9 cellular contexts compared by ENCODE assay signal in the genomic region with DNA sequence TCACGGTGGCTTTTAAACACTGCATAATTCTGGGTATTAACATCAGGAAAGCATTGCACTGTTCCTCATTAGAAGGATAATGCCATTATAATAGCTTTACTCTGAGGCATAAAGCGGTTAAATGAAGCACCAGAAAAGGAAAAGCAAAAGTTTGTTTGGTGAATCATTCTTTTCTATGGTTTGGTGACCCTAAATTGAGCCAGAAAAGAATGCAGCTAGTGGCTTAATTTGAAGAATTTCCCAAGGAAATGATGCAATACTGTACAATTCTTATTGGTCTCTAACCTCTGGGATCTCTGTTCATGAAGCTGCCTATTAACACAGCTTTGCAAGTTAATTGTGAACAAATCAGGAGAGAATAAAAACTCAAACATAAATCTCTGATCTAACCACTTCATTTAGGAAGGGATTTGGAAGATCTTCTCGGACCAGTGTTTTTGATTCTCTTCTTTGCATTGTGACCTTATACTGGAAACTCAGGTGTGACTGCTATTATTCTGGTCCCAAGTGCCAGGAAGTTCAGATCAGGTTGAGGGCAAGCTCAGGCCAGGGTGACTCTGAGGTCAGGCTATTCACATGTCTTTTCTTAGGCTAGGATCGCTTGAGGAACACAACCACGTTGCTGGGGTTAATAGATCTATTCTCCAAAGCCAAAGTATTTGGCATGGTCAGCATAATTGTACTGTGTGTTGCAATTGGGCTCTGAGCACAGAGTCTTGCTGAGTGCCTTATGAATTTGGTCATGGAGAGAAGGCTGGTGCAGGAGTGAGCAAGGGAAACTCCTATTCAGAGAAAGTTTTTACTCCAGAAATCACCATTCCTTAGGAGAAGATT. TPM values are rescaled to one million over a fixed set of nuclear protein-coding genes. Genes with fewer than 3 reads are reported as not detected.
DNase-seq lines count a peak whose midpoint lies in the region; ATAC-seq and TF ChIP-seq lines count a peak whose summit lies in the region.
"Had no signal": no experiment of that assay in that cellular context is flagged by ENCODE, and none has a peak within 500 bp of the region (broad histone marks: within the 10 kb centered on the region; RNA-seq: fewer than 3 reads in every experiment).

No MANE protein-coding gene starts in this region.

- H3K27ac Mint-ChIP-seq in CD4-positive, alpha-beta memory T cell: no peak overlapping the region
- H3K27ac Mint-ChIP-seq: memory B cell had no signal

- no peaks in the 10 kb centered on the region for H3K9me3 ChIP-seq in HUES48 (ENCODE audit: control insufficient read depth, insufficient read depth, low read length)
- no peaks in the 10 kb centered on the region for H3K9me3 ChIP-seq in CD4-positive, alpha-beta memory T cell (ENCODE audit: control insufficient read depth in 1 of 2, low read length in 2 of 2)

- H3K36me3 Mint-ChIP-seq in CD4-positive, alpha-beta memory T cell: no peaks in the 10 kb centered on the region
- H3K36me3 Mint-ChIP-seq: memory B cell had no signal

- TF ChIP-seq CTCF in astrocyte of the spinal cord (IDR thresholded peaks at IDR 0.05; ENCODE audit: low read depth, low read length): no peak

- H3K27ac ChIP-seq in HUES48 (ENCODE audit: low read depth, low read length): peak overlapping the region; percentile 8
- no peak overlapping the region for H3K27ac ChIP-seq in CD4-positive, alpha-beta memory T cell (ENCODE audit: low read depth, low read length)

- no peaks in the 10 kb centered on the region for H3K27me3 ChIP-seq in HUES48 (ENCODE audit: control insufficient read depth, insufficient read depth, low read length)
- no peaks in the 10 kb centered on the region for H3K27me3 ChIP-seq in CD4-positive, alpha-beta memory T cell (ENCODE audit: insufficient read depth, low read length)

- peaks cover 0 to 4% (median 0%) of the 10 kb centered on the region in 8 donors for H3K9me3 Mint-ChIP-seq in CD4-positive, alpha-beta memory T cell

- ATAC-seq in GM21515 (IDR thresholded peaks at IDR 0.05; ENCODE audit: unreplicated experiment): no peak
- no peak for ATAC-seq in HG02642 (IDR thresholded peaks at IDR 0.05; ENCODE audit: poor library complexity, unreplicated experiment)

- CTCF ChIA-PET in CD4-positive, alpha-beta memory T cell (lab: Charles Lee; ENCODE audit: partially characterized antibody): no interaction called here

- H3K4me1 Mint-ChIP-seq in CD4-positive, alpha-beta memory T cell: peaks cover 3 to 10% (median 4%) of the 10 kb centered on the region in 4 donors

- DNase-seq in ACHN: peak; percentile 94
- peak; percentile 97 for DNase-seq in astrocyte of the spinal cord (ENCODE audit: low read depth, low spot score)
- peak; percentile 88 for DNase-seq in kidney tubule cell (ENCODE audit: low spot score)
- DNase-seq in CD4-positive, alpha-beta memory T cell: no peak
- no peak for DNase-seq in NCI-H1436 (lab: John Stamatoyannopoulos, UW)

- in situ Hi-C loops in ACHN (cut with HindIII; ENCODE audit: low pct_ligation_motif_present, low pct_unique_long_range_greater_than_20kb, low sequenced_read_pairs) (no loop called here), astrocyte of the spinal cord (cut with HindIII; ENCODE audit: low sequenced_read_pairs) (no loop called here)

- POLR2A ChIA-PET in CD4-positive, alpha-beta memory T cell (lab: Charles Lee; ENCODE audit: partially characterized antibody): interaction anchor here (0.5 kb wide), 1 partner anchor 12 kb away, joined by 3 read pairs; a partner anchor contains a TSS

- no peak overlapping the region for H3K9ac ChIP-seq in HUES48 (ENCODE audit: low read depth, low read length)

- no peak overlapping the region for H3K4me3 Mint-ChIP-seq in CD4-positive, alpha-beta memory T cell
- H3K4me3 Mint-ChIP-seq: memory B cell had no signal

- no peaks in the 10 kb centered on the region for H3K36me3 ChIP-seq in HUES48 (ENCODE audit: control insufficient read depth, insufficient read depth, low read length)
- no peaks in the 10 kb centered on the region for H3K36me3 ChIP-seq in CD4-positive, alpha-beta memory T cell (ENCODE audit: insufficient read depth, low read length)

- H3K4me3 ChIP-seq in HUES48 (ENCODE audit: low read depth, low read length) (no peak overlapping the region), astrocyte of the spinal cord (ENCODE audit: low read depth, low read length) (no peak overlapping the region)
- no peak overlapping the region for H3K4me3 ChIP-seq in CD4-positive, alpha-beta memory T cell (ENCODE audit: low read length in 2 of 2)

- intact Hi-C loops in CD4-positive, alpha-beta memory T cell (cut with micrococcal nuclease): loop anchor here (10.0 kb wide), 1 partner anchor 75 kb away; no protein-coding TSS in a partner anchor

- peaks cover 22% of the 10 kb centered on the region for H3K4me1 ChIP-seq in HUES48 (ENCODE audit: control insufficient read depth, insufficient read depth, low read length)
- no peaks in the 10 kb centered on the region for H3K4me1 ChIP-seq in CD4-positive, alpha-beta memory T cell (ENCODE audit: insufficient read depth, low read length)

- H3K27me3 Mint-ChIP-seq in CD4-positive, alpha-beta memory T cell: peaks cover 1 to 5% of the 10 kb centered on the region in 2 donors

RNA-seq across cellular contexts. Expression of a gene that starts 11.3 kb away (rescaled TPM):
- 10 to 100 TPM; 86.8 to 92.1 TPM for total RNA-seq in CD4-positive, alpha-beta memory T cell
- 10 to 100 TPM; 21.4 to 35.5 TPM for polyA plus RNA-seq in CD4-positive, alpha-beta memory T cell

Comparison
In these comparisons a context has a peak if more than half of its experiments do, and no peak if none do; other contexts are left out.
1. DNase-seq: peak in ACHN (single experiment), astrocyte of the spinal cord (single experiment) and kidney tubule cell (single experiment); none in CD4-positive, alpha-beta memory T cell (0 of 5) and NCI-H1436 (single experiment).